ENCODE assay signal across 28 cellular contexts in genomic region chrX:97907791-97908190, GRCh38.
"Had no signal": no experiment of that assay in that cellular context is flagged by ENCODE, and none has a peak within 500 bp of the region (broad histone marks: within the 10 kb centered on the region; RNA-seq: fewer than 3 reads in every experiment).

No MANE protein-coding gene starts in this region.

- H3K27me3 Mint-ChIP-seq: memory B cell; naive B cell; stimulated activated naive CD8-positive, alpha-beta T cell treated with anti-CD3 and anti-CD28 coated beads, Interleukin-15, Interleukin-2, amounts not matched to agents 100 ng/mL and 50 ng/mL, for 24 hours had no signal

- H3K9me3 ChIP-seq: colonic mucosa, gastroesophageal sphincter, mucosa of descending colon, sigmoid colon, thoracic aorta had no signal

- H3K27me3 ChIP-seq: colonic mucosa, foreskin keratinocyte, gastroesophageal sphincter, hepatocyte, neural progenitor cell, sigmoid colon, tibial nerve, upper lobe of left lung had no signal

- H3K4me3 ChIP-seq: colonic mucosa, gastroesophageal sphincter, heart left ventricle, hepatocyte, lung, mucosa of descending colon, neural progenitor cell, psoas muscle, sigmoid colon, thoracic aorta, tibial nerve, upper lobe of left lung had no signal

- ATAC-seq: esophagus mucosa; foreskin keratinocyte; gastroesophageal sphincter; heart left ventricle; left lobe of liver; mucosa of descending colon; psoas muscle; right cardiac atrium; stimulated activated naive B cell treated with anti-CD40 and anti-IgM and Interleukin-4, amounts not matched to agents 10 μg/mL and 1 μg/mL and 100 μg/mL, for 72 hours had no signal

- DNase-seq: colonic mucosa; effector CD8-positive, alpha-beta T cell; endodermal cell; foreskin keratinocyte; heart left ventricle; naive B cell; posterior cingulate gyrus; psoas muscle; right cardiac atrium; sigmoid colon; stimulated activated CD4-positive, alpha-beta T cell treated with anti-CD3 and anti-CD28 coated beads, Interleukin-4, amount 100 ng/mL, for 4 hours; stimulated activated naive B cell treated with anti-CD40 and anti-IgM and Interleukin-4, amounts not matched to agents 10 μg/mL and 1 μg/mL and 100 μg/mL, for 72 hours had no signal

- H3K27ac Mint-ChIP-seq: dendritic cell treated with granulocyte-macrophage colony-stimulating factor and Interleukin-4, amounts not matched to agents 40 ng/mL and 50 ng/mL, for 4 days; endodermal cell; memory B cell; mesothelial cell of epicardium; naive B cell; nephron; neural progenitor cell; stimulated activated naive B cell treated with anti-CD40 and anti-IgM and Interleukin-4, amounts not matched to agents 10 μg/mL and 1 μg/mL and 100 μg/mL, for 72 hours; stimulated activated naive CD8-positive, alpha-beta T cell treated with anti-CD3 and anti-CD28 coated beads, Interleukin-15, Interleukin-2, amounts not matched to agents 100 ng/mL and 50 ng/mL, for 24 hours had no signal

- H3K36me3 Mint-ChIP-seq: memory B cell had no signal

- H3K36me3 ChIP-seq: colonic mucosa, gastroesophageal sphincter, heart left ventricle, neural progenitor cell, sigmoid colon, thoracic aorta, tibial nerve, upper lobe of left lung had no signal

- H3K4me3 Mint-ChIP-seq: dendritic cell treated with granulocyte-macrophage colony-stimulating factor and Interleukin-4, amounts not matched to agents 40 ng/mL and 50 ng/mL, for 4 days; endodermal cell; memory B cell; mesothelial cell of epicardium; nephron; neural progenitor cell; stimulated activated naive CD8-positive, alpha-beta T cell treated with anti-CD3 and anti-CD28 coated beads, Interleukin-15, Interleukin-2, amounts not matched to agents 100 ng/mL and 50 ng/mL, for 24 hours had no signal

- H3K27ac ChIP-seq: colonic mucosa, epithelial cell of prostate, foreskin keratinocyte, gastroesophageal sphincter, heart left ventricle, hepatocyte, neural progenitor cell, psoas muscle, sigmoid colon, thoracic aorta, tibial nerve, upper lobe of left lung had no signal

- H3K4me1 ChIP-seq: colonic mucosa, gastroesophageal sphincter, heart left ventricle, neural progenitor cell, psoas muscle, sigmoid colon, tibial nerve, upper lobe of left lung had no signal

- H3K4me1 Mint-ChIP-seq: endodermal cell, nephron, neural progenitor cell had no signal
